10 cellular contexts compared by ENCODE assay signal in the genomic region with DNA sequence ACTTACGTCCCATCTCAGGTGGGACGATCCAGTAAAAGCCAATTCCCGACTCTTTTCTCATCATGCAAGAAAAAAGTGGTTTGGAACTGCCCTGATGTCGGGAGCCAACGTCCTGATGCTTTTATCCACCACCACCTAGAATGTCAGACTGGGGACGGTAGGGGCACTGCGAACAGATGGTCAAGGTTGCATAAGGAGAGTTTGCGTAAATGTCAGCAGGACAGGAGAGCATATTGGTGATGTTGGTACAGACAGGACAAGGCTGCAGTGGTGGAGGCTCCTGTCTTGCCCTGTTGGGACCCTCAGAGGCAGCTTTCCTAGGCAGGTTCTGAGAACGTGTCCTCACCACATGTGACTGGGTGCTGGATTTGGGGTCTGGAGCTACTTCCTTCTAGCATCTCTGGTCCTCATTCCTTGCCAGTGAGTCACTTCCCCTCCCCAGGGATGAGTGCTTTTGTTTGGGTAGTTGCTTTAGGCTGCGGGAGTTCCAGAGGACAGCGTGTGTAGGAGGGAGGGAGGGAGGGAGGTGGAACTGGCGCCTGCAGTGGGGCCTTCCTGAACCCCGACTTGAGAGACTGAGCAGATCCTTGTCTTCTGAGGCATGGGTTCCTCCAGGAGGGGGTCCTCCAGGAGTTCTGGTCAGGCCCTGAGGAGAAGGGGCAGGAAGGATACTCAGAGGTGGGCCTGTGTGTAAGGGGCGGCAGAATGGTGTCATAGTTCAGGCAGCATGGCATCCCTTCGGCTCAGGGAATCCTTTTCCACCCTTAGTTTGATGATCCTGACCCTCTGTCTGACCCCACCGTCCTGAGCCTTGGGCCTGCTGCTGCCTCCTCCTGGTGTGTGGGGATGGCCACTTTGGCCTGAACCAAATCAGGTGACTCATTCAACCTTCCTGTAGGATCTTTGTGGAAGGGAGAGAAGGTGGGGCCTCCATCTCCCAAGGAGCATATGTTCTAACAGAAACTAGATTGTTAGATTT. TPM values are rescaled to one million over a fixed set of nuclear protein-coding genes. Genes with fewer than 3 reads are reported as not detected.
DNase-seq lines count a peak whose midpoint lies in the region; ATAC-seq, FAIRE-seq and TF ChIP-seq lines count a peak whose summit lies in the region.
"Had no signal": no experiment of that assay in that cellular context is flagged by ENCODE, and none has a peak within 500 bp of the region (broad histone marks: within the 10 kb centered on the region; RNA-seq: fewer than 3 reads in every experiment).

No MANE protein-coding gene starts in this region.

- DNase-seq in A673 (ENCODE audit: low spot score) (peak; percentile 97), HT1080 (ENCODE audit: low read depth) (peak; percentile 94), astrocyte of the cerebellum (ENCODE audit: low read depth) (peak; percentile 49), hepatic stellate cell (ENCODE audit: low spot score) (peak; percentile 81), GM19239 (ENCODE audit: insufficient read length, low spot score) (no peak), cerebellar nuclear complex (lab: John Stamatoyannopoulos, UW) (no peak)
- no peak for DNase-seq in stimulated activated CD4-positive, alpha-beta T cell treated with anti-CD3 and anti-CD28 coated beads, Interleukin-12 subunit alpha, Interleukin-12 subunit beta, amount 100 ng/mL, for 4 hours
- DNase-seq: naive B cell had no signal

- in situ Hi-C loops in astrocyte of the cerebellum (cut with HindIII; ENCODE audit: low sequenced_read_pairs), result no loop called here

- POLR2A ChIA-PET in A673 (lab: Charles Lee; ENCODE audit: low non-redundant PET), result no interaction called here

- H3K27ac ChIP-seq in A673 (ENCODE audit: low read depth, low read length, poor library complexity, severe bottlenecking), result peak overlapping the region; percentile 55
- H3K27ac ChIP-seq: C4-2B had no signal

- no peak for ATAC-seq in HG03280 (IDR thresholded peaks at IDR 0.05; ENCODE audit: unreplicated experiment)

- FAIRE-seq in GM19239 (lab: Jason Lieb, UNC), result no peak

- CTCF ChIA-PET in A673 (lab: Charles Lee), result interaction anchor here (0.5 to 1.2 kb wide), 3 partner anchors 8 to 33 kb away, joined by 4 read pairs; a partner anchor contains a TSS

- no peaks in the 10 kb centered on the region for H3K27me3 ChIP-seq in A673 (replicated peaks; ENCODE audit: insufficient read depth, low read depth, low read length, poor library complexity)

- TF ChIP-seq CTCF in A673 (conservative IDR thresholded peaks at IDR 0.05; ENCODE audit: low read depth, low read length), result no peak
- TF ChIP-seq CTCF in astrocyte of the cerebellum (IDR thresholded peaks at IDR 0.05; ENCODE audit: low read depth, low read length, missing control alignments), result peak; percentile 29

- H3K9me3 ChIP-seq in A673 (ENCODE audit: low read depth, low read length, poor library complexity, severe bottlenecking), result no peaks in the 10 kb centered on the region

- H3K4me3 ChIP-seq in A673 (ENCODE audit: low read depth, low read length, poor library complexity, severe bottlenecking), result no peak overlapping the region
- H3K4me3 ChIP-seq in astrocyte of the cerebellum (ENCODE audit: low read depth, low read length), result no peak overlapping the region

- BruUV-seq in A673 (replicated peaks; lab: Mats Ljungman, UMichigan), result no TSS peak

- H3K36me3 ChIP-seq in A673 (ENCODE audit: insufficient read depth, low read length, poor library complexity, severe bottlenecking), result no peaks in the 10 kb centered on the region

- peaks cover 28% of the 10 kb centered on the region for H3K4me1 ChIP-seq in A673 (ENCODE audit: insufficient read depth, low read length, poor library complexity, severe bottlenecking)

- intact Hi-C loops in A673 (cut with micrococcal nuclease; ENCODE audit: unreplicated experiment), result no loop called here

RNA-seq across cellular contexts. Expression of a gene that starts 21.2 kb away (rescaled TPM):
- total RNA-seq in A673 (2021), result 2.4 and 3.5 TPM in 2 replicates
- 11.3 and 11.8 TPM in 2 replicates for total RNA-seq in HT1080 (2014; rRNA removed; shearing (Covaris generic))
- 14.1 and 19.1 TPM in 2 replicates for polyA plus RNA-seq in HT1080 (2015; cell fraction: cytosol; rRNA removed)
- 33.5 and 37.3 TPM in 2 replicates for polyA plus RNA-seq in HT1080 (2015; cell fraction: nucleus; rRNA removed)

Comparison
In these comparisons a context has a peak if more than half of its experiments do, and no peak if none do; other contexts are left out.
1. DNase-seq: peak in A673 (single experiment), HT1080 (single experiment), astrocyte of the cerebellum (single experiment) and hepatic stellate cell (single experiment); none in GM19239 (single experiment), stimulated activated CD4-positive, alpha-beta T cell treated with anti-CD3 and anti-CD28 coated beads, Interleukin-12 subunit alpha, Interleukin-12 subunit beta, amount 100 ng/mL, for 4 hours (single experiment) and cerebellar nuclear complex (0 of 2).